1 cellular context compared by ENCODE assay signal in genomic region chrX:112043997-112044396, GRCh38.
TF ChIP-seq lines count a peak whose summit lies in the region.

No MANE protein-coding gene starts in this region.

TF ChIP-seq in GM12878, 131 proteins besides CTCF, POLR2A, EP300 and RAD21 (continued from another document):
- TF ChIP-seq ZBTB40 (IDR thresholded peaks at IDR 0.05; ENCODE audit: borderline replicate concordance) (no peak), BACH1 (IDR thresholded peaks at IDR 0.05; ENCODE audit: borderline replicate concordance) (no peak)
